12 cellular contexts compared by ENCODE assay signal in the genomic region with DNA sequence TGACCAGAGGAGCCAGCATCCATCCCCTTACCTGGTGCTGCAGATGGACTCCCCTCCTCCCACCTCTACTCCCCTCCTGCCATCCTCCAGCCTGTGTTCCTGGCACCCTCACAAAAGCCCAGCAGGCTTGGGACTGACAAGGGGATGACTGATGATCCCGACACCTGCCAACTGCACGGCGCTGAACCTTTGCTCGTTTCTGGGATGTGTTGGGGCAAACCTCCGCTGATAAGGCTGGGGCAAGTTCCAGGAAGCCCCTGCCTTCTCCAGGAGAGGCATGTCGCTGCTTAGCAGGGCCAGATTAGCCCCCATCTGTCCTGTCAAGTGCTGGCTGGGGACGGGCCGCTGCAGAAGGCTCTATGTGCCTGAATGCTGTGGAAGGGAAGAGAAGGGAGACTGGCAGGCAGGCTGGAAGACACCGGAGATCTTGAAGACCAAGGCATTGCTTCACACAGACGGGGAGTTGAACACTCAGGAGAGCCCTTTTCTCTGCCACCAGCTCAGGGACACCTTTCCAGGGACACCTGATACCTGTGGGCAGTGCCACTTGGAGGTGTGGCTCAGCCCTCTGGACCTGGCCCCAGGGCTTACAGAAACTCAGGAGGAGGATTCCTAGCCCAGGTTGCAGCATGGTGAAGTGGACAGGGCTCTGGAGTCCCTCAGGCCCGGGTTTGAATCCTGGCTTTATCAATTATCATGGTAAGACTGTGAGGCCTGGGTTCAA. TPM values are rescaled to one million over a fixed set of nuclear protein-coding genes. Genes with fewer than 3 reads are reported as not detected.
DNase-seq lines count a peak whose midpoint lies in the region; ATAC-seq, FAIRE-seq and TF ChIP-seq lines count a peak whose summit lies in the region.
"Had no signal": no experiment of that assay in that cellular context is flagged by ENCODE, and none has a peak within 500 bp of the region (broad histone marks: within the 10 kb centered on the region; RNA-seq: fewer than 3 reads in every experiment).

No MANE protein-coding gene starts in this region.

- no peaks in the 10 kb centered on the region for H3K36me3 ChIP-seq in pancreas
- no peaks in the 10 kb centered on the region for H3K36me3 ChIP-seq in CD8-positive, alpha-beta memory T cell (ENCODE audit: insufficient read depth, low read length)
- H3K36me3 ChIP-seq: neutrophil had no signal

- BruUV-seq in MCF 10A (replicated peaks; lab: Mats Ljungman, UMichigan): no TSS peak

- no peaks in the 10 kb centered on the region for H3K27me3 ChIP-seq in pancreas
- H3K27me3 ChIP-seq in CD8-positive, alpha-beta memory T cell (ENCODE audit: insufficient read depth, low read length, poor library complexity, severe bottlenecking): no peaks in the 10 kb centered on the region

- no peaks in the 10 kb centered on the region for H3K9me3 Mint-ChIP-seq in MCF 10A (ENCODE audit: unreplicated experiment)
- no peaks in the 10 kb centered on the region for H3K9me3 Mint-ChIP-seq in CD8-positive, alpha-beta memory T cell
- H3K9me3 Mint-ChIP-seq: activated T-cell treated with anti-CD3 and anti-CD28 coated beads, Interleukin-2, amount 50 U/mL, for 24 hours had no signal

- TF ChIP-seq CTCF in MCF 10A (IDR thresholded peaks at IDR 0.05; ENCODE audit: unreplicated experiment) (no peak), pancreas (IDR thresholded peaks at IDR 0.05) (no peak)

- FAIRE-seq in pancreas (lab: Jason Lieb, UNC): no peak

- H3K27ac Mint-ChIP-seq in MCF 10A (ENCODE audit: low read depth, unreplicated experiment): peak overlapping the region; percentile 76
- no peak overlapping the region for H3K27ac Mint-ChIP-seq in CD8-positive, alpha-beta memory T cell
- H3K27ac Mint-ChIP-seq: activated T-cell treated with anti-CD3 and anti-CD28 coated beads, Interleukin-2, amount 50 U/mL, for 24 hours had no signal

- H3K36me3 Mint-ChIP-seq in MCF 10A (ENCODE audit: insufficient read depth, unreplicated experiment): peaks cover 36% of the 10 kb centered on the region
- no peaks in the 10 kb centered on the region for H3K36me3 Mint-ChIP-seq in CD8-positive, alpha-beta memory T cell

- H3K9me3 ChIP-seq in pancreas: no peaks in the 10 kb centered on the region
- H3K9me3 ChIP-seq in CD8-positive, alpha-beta memory T cell (ENCODE audit: low read length): no peaks in the 10 kb centered on the region
- H3K9me3 ChIP-seq: neutrophil had no signal

- DNase-seq in HPDE6-E6E7 (ENCODE audit: extremely low spot score) (peak; percentile 69), NCI-H2171 treated with DMSO at 0.1 percent for 48 hours (lab: John Stamatoyannopoulos, UW) (peak; percentile 97), MCF 10A (ENCODE audit: unreplicated experiment) (peak; percentile 91), pancreas (peak in 4 of 6 donors; percentile 36 to 67 (median 60)), AG08395 (ENCODE audit: low spot score) (no peak)
- no peak for DNase-seq in CD8-positive, alpha-beta memory T cell
- DNase-seq: activated T-cell treated with anti-CD3 and anti-CD28 coated beads, Interleukin-2, amount 50 U/mL, for 24 hours; stimulated activated CD4-positive, alpha-beta T cell treated with anti-CD3 and anti-CD28 coated beads, Interleukin-4, amount 100 ng/mL, for 24 hours had no signal

- H3K4me1 Mint-ChIP-seq in MCF 10A (ENCODE audit: insufficient read depth, unreplicated experiment): peaks cover 62% of the 10 kb centered on the region
- H3K4me1 Mint-ChIP-seq in CD8-positive, alpha-beta memory T cell: no peaks in the 10 kb centered on the region

- H3K27me3 Mint-ChIP-seq in MCF 10A (ENCODE audit: insufficient read depth, unreplicated experiment): no peaks in the 10 kb centered on the region
- H3K27me3 Mint-ChIP-seq in CD8-positive, alpha-beta memory T cell: peaks cover 12 to 16% of the 10 kb centered on the region in 2 donors

- H3K27ac ChIP-seq in pancreas: peak overlapping the region in 3 of 4 donors; percentile 10 to 67 (median 30)
- H3K27ac ChIP-seq in CD8-positive, alpha-beta memory T cell (ENCODE audit: low read depth, low read length): no peak overlapping the region
- H3K27ac ChIP-seq: neutrophil had no signal

- POLR2A ChIA-PET in MCF 10A (lab: Yijun Ruan, JAX): interaction anchor here (0.7 to 7.2 kb wide), 15 partner anchors 7 to 710 kb away, joined by 3 to 83 read pairs (median 7); a partner anchor contains a TSS
- POLR2A ChIA-PET in CD8-positive, alpha-beta memory T cell (lab: Charles Lee): no interaction called here

- peaks cover 0 to 6% (median 4%) of the 10 kb centered on the region in 3 donors for H3K4me1 ChIP-seq in pancreas
- no peaks in the 10 kb centered on the region for H3K4me1 ChIP-seq in CD8-positive, alpha-beta memory T cell (ENCODE audit: insufficient read depth, low read length)

- intact Hi-C loops in MCF 10A (cut with micrococcal nuclease): loop anchor here (1.0 kb wide), 2 partner anchors 29 to 610 kb away; no protein-coding TSS in a partner anchor
- intact Hi-C loops in pancreas (cut with DNase I): loop anchor here in 1 of 3 donors (10.0 kb wide), 1 partner anchor 615 kb away; no protein-coding TSS in a partner anchor

- peak; percentile 13 to 68 (median 52) for ATAC-seq in pancreas
- ATAC-seq in GM18858 (IDR thresholded peaks at IDR 0.05; ENCODE audit: unreplicated experiment): no peak
- ATAC-seq in GM21737 (IDR thresholded peaks at IDR 0.05; ENCODE audit: unreplicated experiment): no peak

- CTCF ChIA-PET in MCF 10A (lab: Yijun Ruan, JAX): interaction anchor here (0.7 to 7.6 kb wide), 7 partner anchors 29 to 156 kb away, joined by 3 to 80 read pairs (median 3); no protein-coding TSS in a partner anchor
- CTCF ChIA-PET in CD8-positive, alpha-beta memory T cell (lab: Charles Lee): no interaction called here

- WGBS in pancreas, 2 donors: 20 to 22% methylated on average over 10 to 11 of the region's 11 CpGs

- peak overlapping the region; percentile 73 for H3K4me3 Mint-ChIP-seq in MCF 10A (ENCODE audit: unreplicated experiment)
- H3K4me3 Mint-ChIP-seq in CD8-positive, alpha-beta memory T cell: no peak overlapping the region
- H3K4me3 Mint-ChIP-seq: activated T-cell treated with anti-CD3 and anti-CD28 coated beads, Interleukin-2, amount 50 U/mL, for 24 hours had no signal

- no peak overlapping the region for H3K4me3 ChIP-seq in pancreas
- H3K4me3 ChIP-seq in CD8-positive, alpha-beta memory T cell (ENCODE audit: low read length): no peak overlapping the region

RNA-seq across cellular contexts. Expression of a gene that starts 1.0 kb away (rescaled TPM):
- total RNA-seq in MCF 10A (2022) (28.8 and 83.4 TPM in 2 replicates), pancreas (1 to 10 TPM in 2 of 6 donors, under 1 TPM in 4; 0.20 to 1.4 (median 0.43) TPM)
- 1 to 10 TPM; 1.1 TPM for polyA plus RNA-seq in pancreas
- not detected for total RNA-seq in CD8-positive, alpha-beta memory T cell
- not detected for polyA plus RNA-seq in CD8-positive, alpha-beta memory T cell
- total RNA-seq: subcutaneous adipose tissue had no signal

RNA-seq across cellular contexts. Expression of a gene that starts 8.4 kb away (rescaled TPM):
- 0.68 TPM in 1 of 2 replicates, not detected in the other for total RNA-seq in MCF 10A (2022)
- total RNA-seq in pancreas: 100 to 1,000 TPM in 2 of 6 donors, 10 to 100 TPM in 4; 14.2 to 147 (median 47.9) TPM
- 10 to 100 TPM; 81.5 to 81.9 TPM for polyA plus RNA-seq in pancreas
- not detected for total RNA-seq in CD8-positive, alpha-beta memory T cell
- polyA plus RNA-seq in CD8-positive, alpha-beta memory T cell: not detected

RNA-seq across cellular contexts. Expression of a gene that starts 14.3 kb away (rescaled TPM):
- total RNA-seq in MCF 10A (2022) (not detected in 2 replicates), pancreas (under 1 TPM in 1 of 6 donors, not detected in 5; 0.39 TPM)
- 10 to 100 TPM in 1 of 2 donors, 1 to 10 TPM in 1; 5.3 to 11.9 TPM for polyA plus RNA-seq in pancreas
- total RNA-seq in CD8-positive, alpha-beta memory T cell: not detected
- not detected for polyA plus RNA-seq in CD8-positive, alpha-beta memory T cell
- total RNA-seq: subcutaneous adipose tissue had no signal

RNA-seq across cellular contexts. Expression of a gene that starts 30.0 kb away (rescaled TPM):
- total RNA-seq in MCF 10A (2022) (not detected in 2 replicates), pancreas (not detected)
- not detected for polyA plus RNA-seq in pancreas
- not detected for total RNA-seq in CD8-positive, alpha-beta memory T cell
- not detected for polyA plus RNA-seq in CD8-positive, alpha-beta memory T cell
- total RNA-seq: subcutaneous adipose tissue had no signal

RNA-seq across cellular contexts. Expression of a gene that starts 38.7 kb away (rescaled TPM):
- total RNA-seq in MCF 10A (2022): not detected in 2 replicates
- not detected for total RNA-seq in pancreas
- polyA plus RNA-seq in pancreas: not detected
- total RNA-seq in CD8-positive, alpha-beta memory T cell: not detected
- not detected for polyA plus RNA-seq in CD8-positive, alpha-beta memory T cell
- total RNA-seq: subcutaneous adipose tissue had no signal

Comparison
In these comparisons a context has a peak if more than half of its experiments do, and no peak if none do; other contexts are left out.
1. DNase-seq: peak in HPDE6-E6E7 (single experiment), NCI-H2171 treated with DMSO at 0.1 percent for 48 hours (single experiment), MCF 10A (single experiment) and pancreas (4 of 6); none in CD8-positive, alpha-beta memory T cell (0 of 5) and AG08395 (single experiment).
2. ATAC-seq: peak in pancreas (4 of 4); none in GM18858 (single experiment) and GM21737 (single experiment).
3. RNA of a gene that starts 1.0 kb away (total RNA-seq): 28.8 to 83.4 TPM in MCF 10A; 0.20 to 1.4 TPM in pancreas and not detected in CD8-positive, alpha-beta memory T cell; every median in the first group is over 10 times any median in the second.